ENCODE assay signal across 9 cellular contexts in the genomic region with DNA sequence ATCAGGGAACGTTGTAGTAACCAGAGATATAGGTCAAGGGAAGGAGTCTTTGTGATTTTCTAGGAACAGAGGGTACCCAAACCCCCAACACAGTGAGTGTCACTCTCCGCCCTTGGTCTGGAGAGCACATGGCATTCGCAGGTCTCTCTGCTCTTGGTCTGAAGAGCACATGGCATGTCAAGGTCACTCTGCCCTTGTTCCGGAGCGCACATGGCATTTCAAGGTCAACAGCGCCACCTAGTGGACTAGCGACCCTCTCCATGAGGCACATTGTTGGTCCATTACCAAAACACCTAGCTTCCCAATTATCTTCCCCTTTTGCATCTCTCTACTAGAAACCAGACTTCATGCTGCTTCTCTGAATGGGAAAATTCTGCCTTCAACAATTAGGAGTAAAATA.
DNase-seq lines count a peak whose midpoint lies in the region; ATAC-seq and TF ChIP-seq lines count a peak whose summit lies in the region.
"Had no signal": no experiment of that assay in that cellular context is flagged by ENCODE, and none has a peak within 500 bp of the region (broad histone marks: within the 10 kb centered on the region; RNA-seq: fewer than 3 reads in every experiment).

No MANE protein-coding gene starts in this region.

- ATAC-seq in HG03378 (IDR thresholded peaks at IDR 0.05; ENCODE audit: unreplicated experiment): no peak

- peak; percentile 46 for TF ChIP-seq CTCF in retinal pigment epithelial cell (conservative IDR thresholded peaks at IDR 0.05; ENCODE audit: low read depth, low read length)
- TF ChIP-seq CTCF in uterus (IDR thresholded peaks at IDR 0.05): no peak

- no peaks in the 10 kb centered on the region for H3K4me1 Mint-ChIP-seq in activated T-cell treated with anti-CD3 and anti-CD28 coated beads, Interleukin-2, amount 50 U/mL, for 24 hours (ENCODE audit: low read depth)

- no peak overlapping the region for H3K27ac ChIP-seq in uterus
- H3K27ac ChIP-seq: ovary had no signal

- no peak overlapping the region for H3K4me3 Mint-ChIP-seq in activated T-cell treated with anti-CD3 and anti-CD28 coated beads, Interleukin-2, amount 50 U/mL, for 24 hours

- H3K27me3 Mint-ChIP-seq in activated T-cell treated with anti-CD3 and anti-CD28 coated beads, Interleukin-2, amount 50 U/mL, for 24 hours: no peaks in the 10 kb centered on the region

- H3K36me3 Mint-ChIP-seq in activated T-cell treated with anti-CD3 and anti-CD28 coated beads, Interleukin-2, amount 50 U/mL, for 24 hours (ENCODE audit: low read depth): no peaks in the 10 kb centered on the region

- H3K9me3 Mint-ChIP-seq in activated T-cell treated with anti-CD3 and anti-CD28 coated beads, Interleukin-2, amount 50 U/mL, for 24 hours: peaks cover 36% of the 10 kb centered on the region

- H3K4me3 ChIP-seq in retinal pigment epithelial cell (ENCODE audit: low read length) (no peak overlapping the region), uterus (no peak overlapping the region)
- H3K4me3 ChIP-seq: ovary had no signal

- intact Hi-C loops in uterus (cut with DNase I; ENCODE audit: low total_unique reads): no loop called here

- H3K9me3 ChIP-seq in uterus: no peaks in the 10 kb centered on the region
- H3K9me3 ChIP-seq: ovary had no signal

- no peaks in the 10 kb centered on the region for H3K36me3 ChIP-seq in uterus
- H3K36me3 ChIP-seq: ovary had no signal

- no peak overlapping the region for H3K27ac Mint-ChIP-seq in activated T-cell treated with anti-CD3 and anti-CD28 coated beads, Interleukin-2, amount 50 U/mL, for 24 hours

- no peaks in the 10 kb centered on the region for H3K27me3 ChIP-seq in uterus
- H3K27me3 ChIP-seq: ovary had no signal

- no peak for TF ChIP-seq POLR2A in uterus (IDR thresholded peaks at IDR 0.05)

- peak; percentile 49 for DNase-seq in activated T-cell treated with anti-CD3 and anti-CD28 coated beads, Interleukin-2, amount 50 U/mL, for 48 hours
- no peak for DNase-seq in activated T-cell treated with anti-CD3 and anti-CD28 coated beads, Interleukin-2, amount 50 U/mL, for 24 hours
- DNase-seq in MV-4-11 (lab: John Stamatoyannopoulos, UW) (peak; percentile 16), astrocyte of the hippocampus (ENCODE audit: low read depth, low spot score) (peak; percentile 53), retinal pigment epithelial cell (ENCODE audit: low read depth) (no peak), SIG-M5 (lab: John Stamatoyannopoulos, UW) (no peak), uterus (no peak)

- H3K4me1 ChIP-seq in uterus: no peaks in the 10 kb centered on the region

Comparison
In these comparisons a context has a peak if more than half of its experiments do, and no peak if none do; other contexts are left out.
1. DNase-seq: peak in activated T-cell treated with anti-CD3 and anti-CD28 coated beads, Interleukin-2, amount 50 U/mL, for 48 hours (2 of 2), MV-4-11 (single experiment) and astrocyte of the hippocampus (single experiment); none in activated T-cell treated with anti-CD3 and anti-CD28 coated beads, Interleukin-2, amount 50 U/mL, for 24 hours (single experiment), retinal pigment epithelial cell (single experiment), SIG-M5 (single experiment) and uterus (0 of 2).